Comparison of ENCODE assay signal across 16 cellular contexts in genomic region chr20:49526056-49526455, GRCh38. TPM values are rescaled to one million over a fixed set of nuclear protein-coding genes. Genes with fewer than 3 reads are reported as not detected.
A peak's percentile ranks its signal among the peaks of the same experiment; 100 is the strongest.
DNase-seq lines count a peak whose midpoint lies in the region; ATAC-seq and TF ChIP-seq lines count a peak whose summit lies in the region.
"Had no signal": no experiment of that assay in that cellular context is flagged by ENCODE, and none has a peak within 500 bp of the region (broad histone marks: within the 10 kb centered on the region; RNA-seq: fewer than 3 reads in every experiment).

No MANE protein-coding gene starts in this region.

- H3K9me3 ChIP-seq in psoas muscle = no peaks in the 10 kb centered on the region
- no peaks in the 10 kb centered on the region for H3K9me3 ChIP-seq in tibial artery
- H3K9me3 ChIP-seq: A549 had no signal

- TF ChIP-seq CTCF in psoas muscle (IDR thresholded peaks at IDR 0.05) (no peak), tibial artery (IDR thresholded peaks at IDR 0.05) (no peak)

- peak in 3 of 4 donors; percentile 16 to 35 (median 29) for ATAC-seq in psoas muscle
- ATAC-seq in GM18909 (IDR thresholded peaks at IDR 0.05; ENCODE audit: poor library complexity, unreplicated experiment) = no peak
- ATAC-seq: A549, GM23338 had no signal

- 31 to 52% (median 33%) methylated on average over 6 of the region's 6 CpGs for WGBS in psoas muscle, 3 donors

- DNase-seq in activated effector memory CD4-positive, alpha-beta T cell treated with anti-CD3 and anti-CD28 coated beads, Interleukin-2, amount 50 U/mL, for 16 hours = peak; percentile 5
- DNase-seq in activated effector memory CD4-positive, alpha-beta T cell treated with Interleukin-2 at 50 U/mL for 16 hours = no peak
- peak; percentile 44 for DNase-seq in fibroblast of peridontal ligament (ENCODE audit: extremely low read depth)
- DNase-seq in psoas muscle = no peak
- DNase-seq in tibial artery = peak in 1 of 2 donors; percentile 64
- no peak for DNase-seq in cortex of kidney (lab: John Stamatoyannopoulos, UW)
- DNase-seq in SHP77 (lab: John Stamatoyannopoulos, UW) = no peak
- DNase-seq: AML-193; CD4-positive, alpha-beta T cell; HCEC 1CT had no signal

- H3K4me3 ChIP-seq in psoas muscle = no peak overlapping the region
- H3K4me3 ChIP-seq in tibial artery = no peak overlapping the region
- H3K4me3 ChIP-seq: A549, GM23338 had no signal

- H3K36me3 ChIP-seq in psoas muscle (ENCODE audit: insufficient read depth in 1 of 2, low read depth in 1 of 2) (peaks cover 0 to 4% of the 10 kb centered on the region in 2 donors), tibial artery (peaks cover 24 to 55% (median 38%) of the 10 kb centered on the region in 3 donors)

- H3K27ac ChIP-seq in psoas muscle (no peak overlapping the region), tibial artery (peak overlapping the region; percentile 72 to 75)
- H3K27ac ChIP-seq: 22Rv1, A549, C4-2B had no signal

- H3K27me3 ChIP-seq in psoas muscle (ENCODE audit: insufficient read depth in 3 of 3, low read length in 2 of 3) (peaks cover 0 to 3% (median 0%) of the 10 kb centered on the region in 3 donors), tibial artery (no peaks in the 10 kb centered on the region)

- intact Hi-C loops in psoas muscle (cut with DNase I) = no loop called here
- intact Hi-C loops in tibial artery (cut with DNase I; ENCODE audit: low total_unique reads) = no loop called here

- H3K4me1 ChIP-seq in psoas muscle (peaks cover 11% of the 10 kb centered on the region), tibial artery (peaks cover 0 to 92% (median 35%) of the 10 kb centered on the region in 4 donors)
- H3K4me1 ChIP-seq: A549, Caco-2 had no signal

RNA-seq across cellular contexts. Expression of gene PTGIS, which starts 41.9 kb away (rescaled TPM):
- total RNA-seq in psoas muscle = 10 to 100 TPM in 2 of 4 donors, 1 to 10 TPM in 2; 8.0 to 26.5 (median 13.3) TPM
- 1 to 10 TPM; 2.7 to 4.1 (median 3.6) TPM for polyA plus RNA-seq in psoas muscle
- total RNA-seq: CD4-positive, alpha-beta T cell had no signal

RNA-seq across cellular contexts. Expression of gene KCNB1, which starts 43.6 kb away (rescaled TPM):
- 10 to 100 TPM in 2 of 4 donors, 1 to 10 TPM in 2; 5.3 to 44.0 (median 15.6) TPM for total RNA-seq in psoas muscle
- polyA plus RNA-seq in psoas muscle = 1 to 10 TPM; 1.8 to 3.2 (median 2.5) TPM

Comparison
In these comparisons a context has a peak if more than half of its experiments do, and no peak if none do; other contexts are left out.
1. DNase-seq: peak in activated effector memory CD4-positive, alpha-beta T cell treated with anti-CD3 and anti-CD28 coated beads, Interleukin-2, amount 50 U/mL, for 16 hours (single experiment) and fibroblast of peridontal ligament (single experiment); none in activated effector memory CD4-positive, alpha-beta T cell treated with Interleukin-2 at 50 U/mL for 16 hours (single experiment), psoas muscle (0 of 2), cortex of kidney (single experiment) and SHP77 (0 of 2).